ENCODE assay signal across 9 cellular contexts in genomic region chr21:41360072-41360821, GRCh38. TPM values are rescaled to one million over a fixed set of nuclear protein-coding genes. Genes with fewer than 3 reads are reported as not detected.
DNase-seq lines count a peak whose midpoint lies in the region; ATAC-seq and TF ChIP-seq lines count a peak whose summit lies in the region.
"Had no signal": no experiment of that assay in that cellular context is flagged by ENCODE, and none has a peak within 500 bp of the region (broad histone marks: within the 10 kb centered on the region; RNA-seq: fewer than 3 reads in every experiment).

No MANE protein-coding gene starts in this region.

- no peak overlapping the region for H3K4ac ChIP-seq in mesendoderm (ENCODE audit: low read depth, low read length)

- no peak overlapping the region for H3K23ac ChIP-seq in mesendoderm (ENCODE audit: low read length)

- no peak overlapping the region for H3K27ac ChIP-seq in mesendoderm (ENCODE audit: low read depth, low read length)

- no peak overlapping the region for H2AK5ac ChIP-seq in mesendoderm (ENCODE audit: low read length)

- no peak overlapping the region for H3K4me3 Mint-ChIP-seq in activated T-cell treated with anti-CD3 and anti-CD28 coated beads, Interleukin-2, amount 50 U/mL, for 4 hours
- H3K4me3 Mint-ChIP-seq: activated naive CD4-positive, alpha-beta T cell treated with anti-CD3 and anti-CD28 coated beads, Interleukin-2, amount 50 U/mL, for 24 hours had no signal

- WGBS in mesendoderm (ENCODE audit: extremely low coverage, insufficient coverage, low lambda C conversion rate) = no CpG with 5 or more reads among the region's 22 CpGs

- H2BK15ac ChIP-seq in mesendoderm (replicated peaks; ENCODE audit: low read depth) = no peak overlapping the region

- no peak overlapping the region for H2BK120ac ChIP-seq in mesendoderm (ENCODE audit: low read depth, low read length)

- no peaks in the 10 kb centered on the region for H3K9me3 Mint-ChIP-seq in activated T-cell treated with anti-CD3 and anti-CD28 coated beads, Interleukin-2, amount 50 U/mL, for 4 hours
- H3K9me3 Mint-ChIP-seq: activated naive CD4-positive, alpha-beta T cell treated with anti-CD3 and anti-CD28 coated beads, Interleukin-2, amount 50 U/mL, for 24 hours had no signal

- H3K27me3 ChIP-seq in mesendoderm (ENCODE audit: insufficient read depth, low read length, poor library complexity) = no peaks in the 10 kb centered on the region

- no peaks in the 10 kb centered on the region for H3K4me1 ChIP-seq in mesendoderm (ENCODE audit: control insufficient read depth, low read depth, low read length)

- H3K9ac ChIP-seq in mesendoderm (ENCODE audit: low read length) = no peak overlapping the region

- no peaks in the 10 kb centered on the region for H3K36me3 ChIP-seq in mesendoderm (ENCODE audit: control insufficient read depth, insufficient read depth, low read length)

- no peak overlapping the region for H3K18ac ChIP-seq in mesendoderm (ENCODE audit: low read length)

- no peak for ATAC-seq in activated T-cell treated with anti-CD3 and anti-CD28 coated beads, Interleukin-2, amount 50 U/mL, for 4 hours
- no peak for ATAC-seq in GM21825 (IDR thresholded peaks at IDR 0.05; ENCODE audit: unreplicated experiment)
- ATAC-seq in HG02588 (IDR thresholded peaks at IDR 0.05; ENCODE audit: unreplicated experiment) = no peak

- no peaks in the 10 kb centered on the region for H3K79me2 ChIP-seq in mesendoderm (ENCODE audit: control insufficient read depth, insufficient read depth, low read length)

- DNase-seq in AG20443 (ENCODE audit: low spot score) (peak; percentile 76), NAMALWA (ENCODE audit: low spot score) (peak; percentile 43), cardiac fibroblast (ENCODE audit: low read depth in 2 of 2) (peak; percentile 42 to 69), mesendoderm (peak; percentile 24), NOMO-1 treated with DMSO at 0.1 percent for 48 hours (lab: John Stamatoyannopoulos, UW; ENCODE audit: unreplicated experiment) (no peak)
- no peak for DNase-seq in activated T-cell treated with anti-CD3 and anti-CD28 coated beads, Interleukin-2, amount 50 U/mL, for 4 hours

- H3K4me3 ChIP-seq in cardiac fibroblast (replicated peaks in 1 of 2; ENCODE audit: low read depth in 2 of 2, low read length in 2 of 2) (no peak overlapping the region), mesendoderm (ENCODE audit: low read length) (no peak overlapping the region)

- no peak overlapping the region for H3K56ac ChIP-seq in mesendoderm (ENCODE audit: low read length)

- H3K27me3 Mint-ChIP-seq in activated T-cell treated with anti-CD3 and anti-CD28 coated beads, Interleukin-2, amount 50 U/mL, for 4 hours (ENCODE audit: low read depth) = no peaks in the 10 kb centered on the region
- H3K27me3 Mint-ChIP-seq: activated naive CD4-positive, alpha-beta T cell treated with anti-CD3 and anti-CD28 coated beads, Interleukin-2, amount 50 U/mL, for 24 hours had no signal

- no peak overlapping the region for H4K5ac ChIP-seq in mesendoderm (ENCODE audit: low read length)

- H3K4me2 ChIP-seq in mesendoderm (ENCODE audit: low read length) = no peak overlapping the region

- TF ChIP-seq CTCF in cardiac fibroblast (IDR thresholded peaks at IDR 0.05; ENCODE audit: low read depth, low read length) = no peak

- H3K79me1 ChIP-seq in mesendoderm (ENCODE audit: low read length) = no peaks in the 10 kb centered on the region

- peaks cover 44% of the 10 kb centered on the region for H3K4me1 Mint-ChIP-seq in activated T-cell treated with anti-CD3 and anti-CD28 coated beads, Interleukin-2, amount 50 U/mL, for 4 hours (ENCODE audit: low read depth)

- H3K36me3 Mint-ChIP-seq in activated T-cell treated with anti-CD3 and anti-CD28 coated beads, Interleukin-2, amount 50 U/mL, for 4 hours (ENCODE audit: insufficient read depth) = peaks cover 6% of the 10 kb centered on the region

- no peak overlapping the region for H2BK5ac ChIP-seq in mesendoderm (ENCODE audit: low read length)

- no peak overlapping the region for H4K8ac ChIP-seq in mesendoderm (ENCODE audit: low read depth, low read length)

RNA-seq across cellular contexts. Expression of gene MX2, which starts 1.6 kb away (rescaled TPM):
- 11.1 TPM for polyA plus RNA-seq in mesendoderm (2013, experiment 1 of 2)
- 10.7 TPM for polyA plus RNA-seq in mesendoderm (2013, experiment 2 of 2)
- 1 to 10 TPM; 6.1 to 7.6 (median 7.4) TPM for total RNA-seq in activated T-cell treated with anti-CD3 and anti-CD28 coated beads, Interleukin-2, amount 50 U/mL, for 4 hours

RNA-seq across cellular contexts. Expression of gene FAM3B, which starts 43.6 kb away (rescaled TPM):
- polyA plus RNA-seq in mesendoderm (2013, experiment 1 of 2) = 1.6 TPM
- 1.9 TPM for polyA plus RNA-seq in mesendoderm (2013, experiment 2 of 2)
- total RNA-seq in activated T-cell treated with anti-CD3 and anti-CD28 coated beads, Interleukin-2, amount 50 U/mL, for 4 hours = not detected

Comparison
In these comparisons a context has a peak if more than half of its experiments do, and no peak if none do; other contexts are left out.
1. DNase-seq: peak in AG20443 (single experiment), NAMALWA (single experiment), cardiac fibroblast (2 of 2) and mesendoderm (single experiment); none in NOMO-1 treated with DMSO at 0.1 percent for 48 hours (single experiment) and activated T-cell treated with anti-CD3 and anti-CD28 coated beads, Interleukin-2, amount 50 U/mL, for 4 hours (single experiment).